Comparison of ENCODE assay signal across 9 cellular contexts in genomic region chr6:44043479-44044153, GRCh38.
A peak's percentile ranks its signal among the peaks of the same experiment; 100 is the strongest.
DNase-seq lines count a peak whose midpoint lies in the region; ATAC-seq and TF ChIP-seq lines count a peak whose summit lies in the region.
"Had no signal": no experiment of that assay in that cellular context is flagged by ENCODE, and none has a peak within 500 bp of the region (broad histone marks: within the 10 kb centered on the region; RNA-seq: fewer than 3 reads in every experiment).

No MANE protein-coding gene starts in this region.

- H3K27me3 Mint-ChIP-seq in nephron progenitor cell (ENCODE audit: low read depth, poor library complexity), result no peaks in the 10 kb centered on the region

- H3K4me3 Mint-ChIP-seq in nephron progenitor cell, result no peak overlapping the region

- H3K36me3 Mint-ChIP-seq in nephron progenitor cell (ENCODE audit: low read depth), result no peaks in the 10 kb centered on the region

- TSS peak; percentile 20 for BruUV-seq in PC-3 (replicated peaks; lab: Mats Ljungman, UMichigan)

- ATAC-seq in PC-3 (0 out of 2 replicates have a peak, but pooled peaks have one; percentile 0), HG03442 (IDR thresholded peaks at IDR 0.05; ENCODE audit: unreplicated experiment) (no peak)

- DNase-seq in COLO829 (ENCODE audit: low spot score), result peak; percentile 63
- DNase-seq in PC-3, result no peak
- peak; percentile 31 for DNase-seq in fibroblast of peridontal ligament (ENCODE audit: extremely low read depth)
- no peak for DNase-seq in nephron progenitor cell
- no peak for DNase-seq in NCI-H524 (lab: John Stamatoyannopoulos, UW)
- DNase-seq in stimulated activated CD4-positive, alpha-beta T cell treated with anti-CD3 and anti-CD28 coated beads, Interleukin-15, amount 100 ng/mL, for 24 hours, result no peak
- DNase-seq in NCI-H82 (lab: John Stamatoyannopoulos, UW), result no peak
- DNase-seq: cortex of kidney had no signal

- peak overlapping the region; percentile 55 for H3K9ac ChIP-seq in PC-3 (ENCODE audit: low read length)

- H2AFZ ChIP-seq in PC-3 (ENCODE audit: low read length), result no peak overlapping the region

- no peaks in the 10 kb centered on the region for H3K9me3 Mint-ChIP-seq in nephron progenitor cell

- intact Hi-C loops in PC-3 (cut with micrococcal nuclease), result no loop called here

- H3K4me1 ChIP-seq in PC-3 (ENCODE audit: insufficient read depth, low read length), result peaks cover 87% of the 10 kb centered on the region

- no peaks in the 10 kb centered on the region for H3K9me3 ChIP-seq in PC-3 (ENCODE audit: low read length)

- peak overlapping the region; percentile 71 for H3K4me2 ChIP-seq in PC-3 (ENCODE audit: low read length)

- CTCF ChIA-PET in PC-3 (lab: Charles Lee), result no interaction called here

- H3K27ac Mint-ChIP-seq in nephron progenitor cell, result peak overlapping the region; percentile 34

- no peaks in the 10 kb centered on the region for H3K9me2 ChIP-seq in PC-3 (replicated peaks; ENCODE audit: low read length)

- no peaks in the 10 kb centered on the region for H3K36me3 ChIP-seq in PC-3 (ENCODE audit: low read depth, low read length)

- H4K20me1 ChIP-seq in PC-3 (ENCODE audit: low read length), result no peaks in the 10 kb centered on the region

- no peaks in the 10 kb centered on the region for H3K27me3 ChIP-seq in PC-3 (ENCODE audit: low read length)

- H3F3A ChIP-seq in PC-3 (ENCODE audit: low read length, unreplicated experiment), result peaks cover 11% of the 10 kb centered on the region

- no peaks in the 10 kb centered on the region for H3K79me2 ChIP-seq in PC-3 (ENCODE audit: low read length)

- H3K4me3 ChIP-seq in PC-3 (ENCODE audit: low read length), result no peak overlapping the region

- H3K27ac ChIP-seq in PC-3 (ENCODE audit: low read length), result peak overlapping the region; percentile 100

- POLR2A ChIA-PET in PC-3 (lab: Charles Lee; ENCODE audit: unreplicated experiment), result interaction anchor here (0.6 to 1.3 kb wide), 3 partner anchors 15 to 307 kb away, joined by 4 to 7 read pairs (median 6); no protein-coding TSS in a partner anchor

- no peak for TF ChIP-seq CTCF in PC-3 (conservative IDR thresholded peaks at IDR 0.05; ENCODE audit: low read depth, low read length)
- no peak for TF ChIP-seq CTCF in nephron progenitor cell (IDR thresholded peaks at IDR 0.05)

- H3K4me1 Mint-ChIP-seq in nephron progenitor cell, result peaks cover 50% of the 10 kb centered on the region

Comparison
In these comparisons a context has a peak if more than half of its experiments do, and no peak if none do; other contexts are left out.
1. DNase-seq: peak in COLO829 (single experiment) and fibroblast of peridontal ligament (single experiment); none in PC-3 (single experiment), nephron progenitor cell (single experiment), NCI-H524 (0 of 2), stimulated activated CD4-positive, alpha-beta T cell treated with anti-CD3 and anti-CD28 coated beads, Interleukin-15, amount 100 ng/mL, for 24 hours (single experiment) and NCI-H82 (single experiment).